11 cellular contexts compared by ENCODE assay signal in genomic region chr2:236744316-236745105, GRCh38.
DNase-seq lines count a peak whose midpoint lies in the region; ATAC-seq and TF ChIP-seq lines count a peak whose summit lies in the region.
"Had no signal": no experiment of that assay in that cellular context is flagged by ENCODE, and none has a peak within 500 bp of the region (broad histone marks: within the 10 kb centered on the region; RNA-seq: fewer than 3 reads in every experiment).

No MANE protein-coding gene starts in this region.

- no peaks in the 10 kb centered on the region for H3K27me3 ChIP-seq in kidney epithelial cell (ENCODE audit: control insufficient read depth, insufficient read depth, low read length)
- H3K27me3 ChIP-seq: dorsolateral prefrontal cortex had no signal

- H3K27me3 Mint-ChIP-seq in HFFc6 (ENCODE audit: insufficient read depth) (peaks cover 26% of the 10 kb centered on the region), type B pancreatic cell (peaks cover 3% of the 10 kb centered on the region)
- peaks cover 3% of the 10 kb centered on the region for H3K27me3 Mint-ChIP-seq in activated CD8-positive, alpha-beta T cell treated with anti-CD3 and anti-CD28 coated beads for 36 hours

- H3K36me3 Mint-ChIP-seq in HFFc6 (ENCODE audit: low read depth) (no peaks in the 10 kb centered on the region), type B pancreatic cell (no peaks in the 10 kb centered on the region)
- H3K36me3 Mint-ChIP-seq in activated CD8-positive, alpha-beta T cell treated with anti-CD3 and anti-CD28 coated beads for 36 hours (ENCODE audit: low read depth) = no peaks in the 10 kb centered on the region

- H3K4me1 Mint-ChIP-seq in HFFc6 (ENCODE audit: low read depth) = peaks cover 52% of the 10 kb centered on the region
- H3K4me1 Mint-ChIP-seq in type B pancreatic cell (ENCODE audit: unreplicated experiment) = peaks cover 69% of the 10 kb centered on the region
- no peaks in the 10 kb centered on the region for H3K4me1 Mint-ChIP-seq in activated CD8-positive, alpha-beta T cell treated with anti-CD3 and anti-CD28 coated beads for 36 hours (ENCODE audit: low read depth)

- no peaks in the 10 kb centered on the region; the same call in 1 of the 2 replicates for H3K9me3 Mint-ChIP-seq in HFFc6
- no peaks in the 10 kb centered on the region for H3K9me3 Mint-ChIP-seq in type B pancreatic cell
- no peaks in the 10 kb centered on the region for H3K9me3 Mint-ChIP-seq in activated CD8-positive, alpha-beta T cell treated with anti-CD3 and anti-CD28 coated beads for 36 hours
- H3K9me3 Mint-ChIP-seq: activated T-helper 1 cell treated with anti-CD3 and anti-CD28 coated beads, Interleukin-12 subunit alpha, Interleukin-12 subunit beta, Interleukin-2, Interleukin-4 antibody, amounts not matched to agents 30 ng/mL and 10 ng/mL and 1 ng/mL, durations not matched to agents 14 hours and 24 hours and 36 hours had no signal

- ATAC-seq in activated CD8-positive, alpha-beta T cell treated with anti-CD3 and anti-CD28 coated beads for 36 hours = no peak

- POLR2A ChIA-PET in activated CD8-positive, alpha-beta T cell treated with anti-CD3 and anti-CD28 coated beads for 36 hours (lab: Charles Lee) = interaction anchor here (0.7 kb wide), 1 partner anchor 256 kb away, joined by 3 read pairs; no protein-coding TSS in a partner anchor

- H3K27ac Mint-ChIP-seq in HFFc6 (peak overlapping the region; percentile 94), type B pancreatic cell (peak overlapping the region; percentile 47)
- H3K27ac Mint-ChIP-seq in activated CD8-positive, alpha-beta T cell treated with anti-CD3 and anti-CD28 coated beads for 36 hours = no peak overlapping the region
- H3K27ac Mint-ChIP-seq: activated T-helper 1 cell treated with anti-CD3 and anti-CD28 coated beads, Interleukin-12 subunit alpha, Interleukin-12 subunit beta, Interleukin-2, Interleukin-4 antibody, amounts not matched to agents 30 ng/mL and 10 ng/mL and 1 ng/mL, durations not matched to agents 14 hours and 24 hours and 36 hours had no signal

- no peak overlapping the region for H3K4me3 ChIP-seq in kidney epithelial cell (ENCODE audit: low read depth, low read length)
- H3K4me3 ChIP-seq: dorsolateral prefrontal cortex had no signal

- peak overlapping the region; percentile 51 for H3K4me3 Mint-ChIP-seq in HFFc6
- H3K4me3 Mint-ChIP-seq in type B pancreatic cell = peak overlapping the region; percentile 43
- H3K4me3 Mint-ChIP-seq in activated CD8-positive, alpha-beta T cell treated with anti-CD3 and anti-CD28 coated beads for 36 hours = no peak overlapping the region
- H3K4me3 Mint-ChIP-seq: activated T-helper 1 cell treated with anti-CD3 and anti-CD28 coated beads, Interleukin-12 subunit alpha, Interleukin-12 subunit beta, Interleukin-2, Interleukin-4 antibody, amounts not matched to agents 30 ng/mL and 10 ng/mL and 1 ng/mL, durations not matched to agents 14 hours and 24 hours and 36 hours had no signal

- intact Hi-C loops in activated CD8-positive, alpha-beta T cell treated with anti-CD3 and anti-CD28 coated beads for 36 hours (cut with micrococcal nuclease) = no loop called here

- CTCF ChIA-PET in activated CD8-positive, alpha-beta T cell treated with anti-CD3 and anti-CD28 coated beads for 36 hours (lab: Charles Lee) = no interaction called here

- no peaks in the 10 kb centered on the region for H3K36me3 ChIP-seq in kidney epithelial cell (ENCODE audit: control insufficient read depth, insufficient read depth, low read length)
- H3K36me3 ChIP-seq: WERI-Rb-1 had no signal

- TF ChIP-seq CTCF in HFFc6 (IDR thresholded peaks at IDR 0.05) (no peak), kidney epithelial cell (IDR thresholded peaks at IDR 0.05; ENCODE audit: insufficient read depth, low read length, poor library complexity, severe bottlenecking) (no peak), type B pancreatic cell (conservative IDR thresholded peaks at IDR 0.05) (no peak)
- TF ChIP-seq CTCF in activated CD8-positive, alpha-beta T cell treated with anti-CD3 and anti-CD28 coated beads for 36 hours (IDR thresholded peaks at IDR 0.05) = no peak

- peak; percentile 95 for DNase-seq in HFFc6
- peak; percentile 97 for DNase-seq in astrocyte of the hippocampus (ENCODE audit: low read depth, low spot score)
- peak; percentile 69 for DNase-seq in kidney epithelial cell (ENCODE audit: low read depth)
- no peak for DNase-seq in type B pancreatic cell (ENCODE audit: extremely low spot score, unreplicated experiment)
- DNase-seq in CD1c-positive myeloid dendritic cell (ENCODE audit: extremely low spot score) = no peak
- no peak for DNase-seq in activated CD8-positive, alpha-beta T cell treated with anti-CD3 and anti-CD28 coated beads for 36 hours
- DNase-seq in activated gamma-delta T cell (lab: John Stamatoyannopoulos, UW) = no peak
- DNase-seq: dorsolateral prefrontal cortex, NCI-H1694, WERI-Rb-1 had no signal

Comparison
In these comparisons a context has a peak if more than half of its experiments do, and no peak if none do; other contexts are left out.
1. DNase-seq: peak in HFFc6 (single experiment), astrocyte of the hippocampus (single experiment) and kidney epithelial cell (single experiment); none in type B pancreatic cell (single experiment), CD1c-positive myeloid dendritic cell (single experiment), activated CD8-positive, alpha-beta T cell treated with anti-CD3 and anti-CD28 coated beads for 36 hours (single experiment) and activated gamma-delta T cell (single experiment).